1 cellular context compared by ENCODE assay signal in the genomic region with DNA sequence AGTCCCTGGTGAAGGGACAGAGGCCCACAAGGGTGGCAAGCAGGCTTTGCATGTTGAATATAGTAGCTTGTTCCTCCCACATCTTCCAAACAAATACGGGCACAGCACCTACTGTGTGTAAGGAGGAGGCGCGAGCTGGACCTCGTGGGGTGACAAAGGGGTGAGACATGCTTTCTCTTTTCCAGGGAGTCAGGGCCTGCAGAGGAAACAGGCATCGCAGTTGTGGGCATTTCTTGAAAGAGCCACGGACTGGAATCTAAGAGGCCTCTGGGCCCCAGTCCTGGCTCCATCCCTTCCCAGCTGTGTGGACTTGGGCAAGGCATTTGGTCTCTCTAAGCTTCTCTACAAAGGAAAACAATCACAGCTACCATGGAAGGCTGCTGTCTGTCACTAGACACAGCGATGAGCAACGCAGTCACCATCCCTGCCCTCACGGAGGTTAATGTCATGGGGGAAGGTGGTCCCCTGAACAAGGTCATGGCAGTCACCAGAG.
TF ChIP-seq lines count a peak whose summit lies in the region.

No MANE protein-coding gene starts in this region.

TF ChIP-seq in HCT116, 20 proteins besides CTCF, POLR2A, EP300 and RAD21:
- no peak for TF ChIP-seq EZH2phosphoT487 (IDR thresholded peaks at IDR 0.05; ENCODE audit: borderline replicate concordance)
- TF ChIP-seq, protein P1, sequence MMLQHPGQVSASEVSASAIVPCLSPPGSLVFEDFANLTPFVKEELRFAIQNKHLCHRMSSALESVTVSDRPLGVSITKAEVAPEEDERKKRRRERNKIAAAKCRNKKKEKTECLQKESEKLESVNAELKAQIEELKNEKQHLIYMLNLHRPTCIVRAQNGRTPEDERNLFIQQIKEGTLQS (IDR thresholded peaks at IDR 0.05): no peak
- TF ChIP-seq ZNF274 (IDR thresholded peaks at IDR 0.05; ENCODE audit: low read depth, low read length): no peak
- no peak for TF ChIP-seq JUND (IDR thresholded peaks at IDR 0.05)
- TF ChIP-seq, protein P2, sequence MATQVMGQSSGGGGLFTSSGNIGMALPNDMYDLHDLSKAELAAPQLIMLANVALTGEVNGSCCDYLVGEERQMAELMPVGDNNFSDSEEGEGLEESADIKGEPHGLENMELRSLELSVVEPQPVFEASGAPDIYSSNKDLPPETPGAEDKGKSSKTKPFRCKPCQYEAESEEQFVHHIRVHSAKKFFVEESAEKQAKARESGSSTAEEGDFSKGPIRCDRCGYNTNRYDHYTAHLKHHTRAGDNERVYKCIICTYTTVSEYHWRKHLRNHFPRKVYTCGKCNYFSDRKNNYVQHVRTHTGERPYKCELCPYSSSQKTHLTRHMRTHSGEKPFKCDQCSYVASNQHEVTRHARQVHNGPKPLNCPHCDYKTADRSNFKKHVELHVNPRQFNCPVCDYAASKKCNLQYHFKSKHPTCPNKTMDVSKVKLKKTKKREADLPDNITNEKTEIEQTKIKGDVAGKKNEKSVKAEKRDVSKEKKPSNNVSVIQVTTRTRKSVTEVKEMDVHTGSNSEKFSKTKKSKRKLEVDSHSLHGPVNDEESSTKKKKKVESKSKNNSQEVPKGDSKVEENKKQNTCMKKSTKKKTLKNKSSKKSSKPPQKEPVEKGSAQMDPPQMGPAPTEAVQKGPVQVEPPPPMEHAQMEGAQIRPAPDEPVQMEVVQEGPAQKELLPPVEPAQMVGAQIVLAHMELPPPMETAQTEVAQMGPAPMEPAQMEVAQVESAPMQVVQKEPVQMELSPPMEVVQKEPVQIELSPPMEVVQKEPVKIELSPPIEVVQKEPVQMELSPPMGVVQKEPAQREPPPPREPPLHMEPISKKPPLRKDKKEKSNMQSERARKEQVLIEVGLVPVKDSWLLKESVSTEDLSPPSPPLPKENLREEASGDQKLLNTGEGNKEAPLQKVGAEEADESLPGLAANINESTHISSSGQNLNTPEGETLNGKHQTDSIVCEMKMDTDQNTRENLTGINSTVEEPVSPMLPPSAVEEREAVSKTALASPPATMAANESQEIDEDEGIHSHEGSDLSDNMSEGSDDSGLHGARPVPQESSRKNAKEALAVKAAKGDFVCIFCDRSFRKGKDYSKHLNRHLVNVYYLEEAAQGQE (IDR thresholded peaks at IDR 0.05; ENCODE audit: low read depth): no peak
- TF ChIP-seq POLR2AphosphoS5 (IDR thresholded peaks at IDR 0.05; ENCODE audit: low read depth, low read length): no peak
- TF ChIP-seq ZFX (IDR thresholded peaks at IDR 0.05): no peak
- no peak for TF ChIP-seq EGR1 (IDR thresholded peaks at IDR 0.05; ENCODE audit: low read depth)
- TF ChIP-seq EZH2 (IDR thresholded peaks at IDR 0.05): no peak
- no peak for TF ChIP-seq ELF1 (IDR thresholded peaks at IDR 0.05; ENCODE audit: borderline replicate concordance, low read depth)
- TF ChIP-seq YY1 (IDR thresholded peaks at IDR 0.05; ENCODE audit: extremely low read depth, insufficient replicate concordance, low read depth, low read length): no peak
- TF ChIP-seq FOSL1 (IDR thresholded peaks at IDR 0.05; ENCODE audit: low read depth): no peak
- no peak for TF ChIP-seq CBX3 (IDR thresholded peaks at IDR 0.05; ENCODE audit: low read depth)
